ENCODE assay signal across 1 cellular context in the genomic region with DNA sequence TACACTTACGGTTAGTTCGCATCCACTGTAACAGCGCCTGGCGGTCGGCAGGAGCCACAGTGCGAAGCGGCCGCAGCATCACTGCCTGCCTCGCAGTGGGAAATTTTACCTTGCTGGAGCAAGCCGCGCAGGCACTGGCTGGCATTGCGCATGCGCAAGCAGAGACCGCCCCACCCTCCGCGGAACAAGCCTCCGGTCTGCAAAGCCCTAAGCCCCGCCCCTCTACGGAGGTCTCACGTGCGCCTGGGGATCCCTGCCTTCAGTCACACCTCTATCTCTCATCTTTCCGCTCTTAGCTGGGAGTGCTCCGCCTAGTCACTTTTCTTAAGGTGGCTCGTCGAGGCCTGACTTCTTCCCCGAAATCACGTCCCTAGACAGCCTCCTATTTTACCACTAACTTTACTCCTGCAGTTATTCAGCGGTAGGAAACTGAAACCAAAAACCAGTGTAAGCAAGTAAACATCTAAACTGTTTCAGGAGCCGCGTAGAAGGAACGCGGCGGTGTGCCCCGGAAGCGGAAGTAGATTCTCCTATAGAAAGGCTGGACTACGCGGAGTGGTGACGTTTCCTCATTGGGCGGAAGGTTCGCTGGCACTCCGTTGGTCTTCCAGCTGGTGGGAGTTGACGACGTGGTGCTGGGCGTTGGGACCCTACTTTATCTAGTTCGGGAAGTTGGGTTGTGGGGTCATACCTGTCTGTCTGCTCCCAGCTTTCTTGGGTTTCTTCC.
A peak's percentile ranks its signal among the peaks of the same experiment; 100 is the strongest.
TF ChIP-seq lines count a peak whose summit lies in the region.

A gene (plus strand): TSS at position 572 of the 727 bp plus-strand sequence. CDS start 13,718 bp downstream, outside the sequence.

TF ChIP-seq in GM23338, 12 proteins besides CTCF, POLR2A, EP300 and RAD21 (continued from another document):
- TF ChIP-seq, protein P1, sequence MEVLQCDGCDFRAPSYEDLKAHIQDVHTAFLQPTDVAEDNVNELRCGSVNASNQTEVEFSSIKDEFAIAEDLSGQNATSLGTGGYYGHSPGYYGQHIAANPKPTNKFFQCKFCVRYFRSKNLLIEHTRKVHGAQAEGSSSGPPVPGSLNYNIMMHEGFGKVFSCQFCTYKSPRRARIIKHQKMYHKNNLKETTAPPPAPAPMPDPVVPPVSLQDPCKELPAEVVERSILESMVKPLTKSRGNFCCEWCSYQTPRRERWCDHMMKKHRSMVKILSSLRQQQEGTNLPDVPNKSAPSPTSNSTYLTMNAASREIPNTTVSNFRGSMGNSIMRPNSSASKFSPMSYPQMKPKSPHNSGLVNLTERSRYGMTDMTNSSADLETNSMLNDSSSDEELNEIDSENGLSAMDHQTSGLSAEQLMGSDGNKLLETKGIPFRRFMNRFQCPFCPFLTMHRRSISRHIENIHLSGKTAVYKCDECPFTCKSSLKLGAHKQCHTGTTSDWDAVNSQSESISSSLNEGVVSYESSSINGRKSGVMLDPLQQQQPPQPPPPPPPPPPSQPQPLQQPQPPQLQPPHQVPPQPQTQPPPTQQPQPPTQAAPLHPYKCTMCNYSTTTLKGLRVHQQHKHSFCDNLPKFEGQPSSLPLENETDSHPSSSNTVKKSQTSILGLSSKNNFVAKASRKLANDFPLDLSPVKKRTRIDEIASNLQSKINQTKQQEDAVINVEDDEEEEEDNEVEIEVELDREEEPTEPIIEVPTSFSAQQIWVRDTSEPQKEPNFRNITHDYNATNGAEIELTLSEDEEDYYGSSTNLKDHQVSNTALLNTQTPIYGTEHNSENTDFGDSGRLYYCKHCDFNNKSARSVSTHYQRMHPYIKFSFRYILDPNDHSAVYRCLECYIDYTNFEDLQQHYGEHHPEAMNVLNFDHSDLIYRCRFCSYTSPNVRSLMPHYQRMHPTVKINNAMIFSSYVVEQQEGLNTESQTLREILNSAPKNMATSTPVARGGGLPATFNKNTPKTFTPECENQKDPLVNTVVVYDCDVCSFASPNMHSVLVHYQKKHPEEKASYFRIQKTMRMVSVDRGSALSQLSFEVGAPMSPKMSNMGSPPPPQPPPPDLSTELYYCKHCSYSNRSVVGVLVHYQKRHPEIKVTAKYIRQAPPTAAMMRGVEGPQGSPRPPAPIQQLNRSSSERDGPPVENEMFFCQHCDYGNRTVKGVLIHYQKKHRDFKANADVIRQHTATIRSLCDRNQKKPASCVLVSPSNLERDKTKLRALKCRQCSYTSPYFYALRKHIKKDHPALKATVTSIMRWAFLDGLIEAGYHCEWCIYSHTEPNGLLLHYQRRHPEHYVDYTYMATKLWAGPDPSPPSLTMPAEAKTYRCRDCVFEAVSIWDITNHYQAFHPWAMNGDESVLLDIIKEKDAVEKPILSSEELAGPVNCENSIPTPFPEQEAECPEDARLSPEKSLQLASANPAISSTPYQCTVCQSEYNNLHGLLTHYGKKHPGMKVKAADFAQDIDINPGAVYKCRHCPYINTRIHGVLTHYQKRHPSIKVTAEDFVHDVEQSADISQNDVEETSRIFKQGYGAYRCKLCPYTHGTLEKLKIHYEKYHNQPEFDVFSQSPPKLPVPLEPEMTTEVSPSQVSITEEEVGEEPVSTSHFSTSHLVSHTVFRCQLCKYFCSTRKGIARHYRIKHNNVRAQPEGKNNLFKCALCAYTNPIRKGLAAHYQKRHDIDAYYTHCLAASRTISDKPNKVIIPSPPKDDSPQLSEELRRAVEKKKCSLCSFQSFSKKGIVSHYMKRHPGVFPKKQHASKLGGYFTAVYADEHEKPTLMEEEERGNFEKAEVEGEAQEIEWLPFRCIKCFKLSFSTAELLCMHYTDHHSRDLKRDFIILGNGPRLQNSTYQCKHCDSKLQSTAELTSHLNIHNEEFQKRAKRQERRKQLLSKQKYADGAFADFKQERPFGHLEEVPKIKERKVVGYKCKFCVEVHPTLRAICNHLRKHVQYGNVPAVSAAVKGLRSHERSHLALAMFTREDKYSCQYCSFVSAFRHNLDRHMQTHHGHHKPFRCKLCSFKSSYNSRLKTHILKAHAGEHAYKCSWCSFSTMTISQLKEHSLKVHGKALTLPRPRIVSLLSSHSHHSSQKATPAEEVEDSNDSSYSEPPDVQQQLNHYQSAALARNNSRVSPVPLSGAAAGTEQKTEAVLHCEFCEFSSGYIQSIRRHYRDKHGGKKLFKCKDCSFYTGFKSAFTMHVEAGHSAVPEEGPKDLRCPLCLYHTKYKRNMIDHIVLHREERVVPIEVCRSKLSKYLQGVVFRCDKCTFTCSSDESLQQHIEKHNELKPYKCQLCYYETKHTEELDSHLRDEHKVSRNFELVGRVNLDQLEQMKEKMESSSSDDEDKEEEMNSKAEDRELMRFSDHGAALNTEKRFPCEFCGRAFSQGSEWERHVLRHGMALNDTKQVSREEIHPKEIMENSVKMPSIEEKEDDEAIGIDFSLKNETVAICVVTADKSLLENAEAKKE (CRISPR knock-in tag; IDR thresholded peaks at IDR 0.05): no peak
- TF ChIP-seq EZH2 (IDR thresholded peaks at IDR 0.05; ENCODE audit: low read depth, unreplicated experiment): no peak
- TF ChIP-seq ZNF114 (CRISPR knock-in tag; IDR thresholded peaks at IDR 0.05): no peak
- TF ChIP-seq POLR2AphosphoS5 (IDR thresholded peaks at IDR 0.05; ENCODE audit: low read depth): peak; percentile 87
- TF ChIP-seq CREB1 (CRISPR knock-in tag; IDR thresholded peaks at IDR 0.05; ENCODE audit: low read depth): peak; percentile 85
- TF ChIP-seq, protein P2, sequence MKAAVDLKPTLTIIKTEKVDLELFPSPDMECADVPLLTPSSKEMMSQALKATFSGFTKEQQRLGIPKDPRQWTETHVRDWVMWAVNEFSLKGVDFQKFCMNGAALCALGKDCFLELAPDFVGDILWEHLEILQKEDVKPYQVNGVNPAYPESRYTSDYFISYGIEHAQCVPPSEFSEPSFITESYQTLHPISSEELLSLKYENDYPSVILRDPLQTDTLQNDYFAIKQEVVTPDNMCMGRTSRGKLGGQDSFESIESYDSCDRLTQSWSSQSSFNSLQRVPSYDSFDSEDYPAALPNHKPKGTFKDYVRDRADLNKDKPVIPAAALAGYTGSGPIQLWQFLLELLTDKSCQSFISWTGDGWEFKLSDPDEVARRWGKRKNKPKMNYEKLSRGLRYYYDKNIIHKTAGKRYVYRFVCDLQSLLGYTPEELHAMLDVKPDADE (IDR thresholded peaks at IDR 0.05): peak; percentile 85
